Comparison of ENCODE assay signal across 1 cellular context in genomic region chr4:143281507-143282169, GRCh38.
TF ChIP-seq lines count a peak whose summit lies in the region.

No MANE protein-coding gene starts in this region.

TF ChIP-seq in IMR-90, 13 proteins besides CTCF, POLR2A, EP300 and RAD21 (continued from another document):
- TF ChIP-seq ELK1 (IDR thresholded peaks at IDR 0.05; ENCODE audit: borderline replicate concordance, low read depth, low read length) = no peak
- no peak for TF ChIP-seq RFX5 (IDR thresholded peaks at IDR 0.05; ENCODE audit: low read depth, low read length)
- TF ChIP-seq CEBPB (IDR thresholded peaks at IDR 0.05; ENCODE audit: low read depth, low read length) = no peak
- TF ChIP-seq FOS (IDR thresholded peaks at IDR 0.05; ENCODE audit: low read depth, low read length) = no peak
